In genomic region chr9:108012405-108012804, GRCh38 we compare ENCODE assay signal across 29 cellular contexts.
"Had no signal": no experiment of that assay in that cellular context is flagged by ENCODE, and none has a peak within 500 bp of the region (broad histone marks: within the 10 kb centered on the region; RNA-seq: fewer than 3 reads in every experiment).

No MANE protein-coding gene starts in this region.

- H3K4me1 Mint-ChIP-seq: activated CD4-positive, alpha-beta T cell treated with anti-CD3 and anti-CD28 coated beads, Interleukin-2, amount 10 ng/mL, durations not matched to agents 24 days and 14 days; activated naive CD4-positive, alpha-beta T cell treated with anti-CD3 and anti-CD28 coated beads, Interleukin-2, amount 50 U/mL, for 24 hours; activated naive CD8-positive, alpha-beta T cell treated with anti-CD3 and anti-CD28 coated beads, Interleukin-2, amount 10 ng/mL, durations not matched to agents 7 days and 5 days; activated T-helper 17 cell treated with anti-CD3 and anti-CD28 coated beads, Interleukin-2, amount 50 U/mL, for 72 hours had no signal

- DNase-seq: activated CD4-positive, alpha-beta T cell treated with anti-CD3 and anti-CD28 coated beads, Interleukin-2, amount 10 ng/mL, durations not matched to agents 24 days and 14 days; activated CD4-positive, alpha-beta T cell treated with anti-CD3 and anti-CD28 coated beads, Interleukin-2, amount 50 U/mL, for 4 hours; activated CD8-positive, alpha-beta T cell treated with anti-CD3 and anti-CD28 coated beads for 36 hours; activated effector memory CD4-positive, alpha-beta T cell treated with anti-CD3 and anti-CD28 coated beads, Interleukin-2, amount 50 U/mL, for 16 hours; activated naive CD4-positive, alpha-beta T cell; activated naive CD8-positive, alpha-beta T cell treated with anti-CD3 and anti-CD28 coated beads, Interleukin-2, amount 10 ng/mL, durations not matched to agents 7 days and 5 days; activated T-cell treated with anti-CD3 and anti-CD28 coated beads, Interleukin-2, amount 50 U/mL, for 1 hour; activated T-cell treated with anti-CD3 and anti-CD28 coated beads, Interleukin-2, amount 50 U/mL, for 72 hours; amygdala; NCI-H1105 treated with DMSO at 0.1 percent for 48 hours; NCI-H1436; NCI-H1694; NCI-H1930; NCI-H2081 treated with DMSO at 0.1 percent for 48 hours; NCI-H345; NCI-H524 treated with DMSO at 0.1 percent for 48 hours; NK-92 treated with Interleukin-12 subunit alpha and Interleukin-12 subunit beta, amount 100 ng/mL, for 24 hours; PC-9; SIG-M5; T1000; WERI-Rb-1 had no signal

- H3K27ac ChIP-seq: cardiac muscle cell, PC-9, RWPE1, WERI-Rb-1 had no signal

- H3K36me3 Mint-ChIP-seq: activated naive CD4-positive, alpha-beta T cell treated with anti-CD3 and anti-CD28 coated beads, Interleukin-2, amount 50 U/mL, for 24 hours; activated naive CD8-positive, alpha-beta T cell treated with anti-CD3 and anti-CD28 coated beads, Interleukin-2, amount 10 ng/mL, durations not matched to agents 7 days and 5 days had no signal

- H3K27me3 ChIP-seq: ascending aorta, cardiac muscle cell had no signal

- H3K4me3 ChIP-seq: ascending aorta, cardiac muscle cell, PC-9 had no signal

- H2AFZ ChIP-seq: PC-9 had no signal

- H3K27ac Mint-ChIP-seq: activated CD4-positive, alpha-beta T cell treated with anti-CD3 and anti-CD28 coated beads, Interleukin-2, amount 10 ng/mL, durations not matched to agents 24 days and 14 days; activated CD8-positive, alpha-beta T cell treated with anti-CD3 and anti-CD28 coated beads for 36 hours; activated naive CD4-positive, alpha-beta T cell treated with anti-CD3 and anti-CD28 coated beads, Interleukin-2, amount 50 U/mL, for 24 hours; activated naive CD8-positive, alpha-beta T cell treated with anti-CD3 and anti-CD28 coated beads, Interleukin-2, amount 10 ng/mL, durations not matched to agents 7 days and 5 days; activated T-cell treated with anti-CD3 and anti-CD28 coated beads, Interleukin-2, amount 50 U/mL, for 72 hours; activated T-helper 17 cell treated with anti-CD3 and anti-CD28 coated beads, Interleukin-2, amount 50 U/mL, for 72 hours had no signal

- H3K9me3 ChIP-seq: ascending aorta had no signal

- H3K4me3 Mint-ChIP-seq: activated CD4-positive, alpha-beta T cell treated with anti-CD3 and anti-CD28 coated beads, Interleukin-2, amount 10 ng/mL, durations not matched to agents 24 days and 14 days; activated CD8-positive, alpha-beta T cell treated with anti-CD3 and anti-CD28 coated beads for 36 hours; activated naive CD4-positive, alpha-beta T cell treated with anti-CD3 and anti-CD28 coated beads, Interleukin-2, amount 50 U/mL, for 24 hours; activated naive CD8-positive, alpha-beta T cell treated with anti-CD3 and anti-CD28 coated beads, Interleukin-2, amount 10 ng/mL, durations not matched to agents 7 days and 5 days; activated T-cell treated with anti-CD3 and anti-CD28 coated beads, Interleukin-2, amount 50 U/mL, for 72 hours; activated T-helper 17 cell treated with anti-CD3 and anti-CD28 coated beads, Interleukin-2, amount 50 U/mL, for 72 hours had no signal

- H3K4me2 ChIP-seq: PC-9 had no signal

- FAIRE-seq: RCC 7860 had no signal

- H3K27me3 Mint-ChIP-seq: activated CD4-positive, alpha-beta T cell treated with anti-CD3 and anti-CD28 coated beads, Interleukin-2, amount 10 ng/mL, durations not matched to agents 24 days and 14 days; activated CD8-positive, alpha-beta T cell treated with anti-CD3 and anti-CD28 coated beads for 36 hours; activated naive CD4-positive, alpha-beta T cell treated with anti-CD3 and anti-CD28 coated beads, Interleukin-2, amount 50 U/mL, for 24 hours; activated naive CD8-positive, alpha-beta T cell treated with anti-CD3 and anti-CD28 coated beads, Interleukin-2, amount 10 ng/mL, durations not matched to agents 7 days and 5 days; activated T-helper 17 cell treated with anti-CD3 and anti-CD28 coated beads, Interleukin-2, amount 50 U/mL, for 72 hours had no signal

- H3K36me3 ChIP-seq: ascending aorta, cardiac muscle cell, WERI-Rb-1 had no signal

- H3K9me3 Mint-ChIP-seq: activated naive CD4-positive, alpha-beta T cell treated with anti-CD3 and anti-CD28 coated beads, Interleukin-2, amount 50 U/mL, for 24 hours; activated T-helper 17 cell treated with anti-CD3 and anti-CD28 coated beads, Interleukin-2, amount 50 U/mL, for 72 hours had no signal

- H3K4me1 ChIP-seq: ascending aorta had no signal

- ATAC-seq: activated CD8-positive, alpha-beta T cell treated with anti-CD3 and anti-CD28 coated beads for 36 hours; activated T-cell treated with anti-CD3 and anti-CD28 coated beads, Interleukin-2, amount 50 U/mL, for 72 hours; activated T-helper 17 cell treated with anti-CD3 and anti-CD28 coated beads, Interleukin-2, amount 50 U/mL, for 72 hours; Right ventricle myocardium inferior; SK-N-SH treated with all-trans-retinoic acid at 6 μM for 48 hours had no signal
